Comparison of ENCODE assay signal across 34 cellular contexts in the genomic region with DNA sequence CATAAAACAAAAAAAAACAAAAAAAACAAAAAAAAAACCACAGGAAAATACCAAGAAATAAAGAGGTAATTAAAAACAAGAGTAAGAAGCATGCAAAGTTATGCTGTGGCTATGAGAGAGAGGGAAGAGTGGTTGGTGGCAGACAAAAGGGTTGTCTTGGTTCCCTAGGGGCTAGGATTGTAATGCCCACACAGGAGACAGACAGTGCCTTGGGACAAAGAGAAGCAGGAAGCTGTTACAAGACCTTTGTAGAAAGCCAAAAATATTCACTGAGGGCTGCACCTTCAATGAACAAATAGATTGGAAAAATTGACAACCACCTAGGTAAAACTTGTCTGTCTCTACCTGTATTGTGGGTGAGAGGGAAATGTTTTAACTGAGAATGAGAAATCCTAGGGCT. TPM values are rescaled to one million over a fixed set of nuclear protein-coding genes. Genes with fewer than 3 reads are reported as not detected.
"Had no signal": no experiment of that assay in that cellular context is flagged by ENCODE, and none has a peak within 500 bp of the region (broad histone marks: within the 10 kb centered on the region; RNA-seq: fewer than 3 reads in every experiment).

No MANE protein-coding gene starts in this region.

- H3K9me3 ChIP-seq: adrenal gland, body of pancreas, left lung, lower lobe of right lung, pancreas, prostate gland, sigmoid colon, thoracic aorta, uterus had no signal

- H3K4me1 Mint-ChIP-seq: activated naive CD8-positive, alpha-beta T cell treated with anti-CD3 and anti-CD28 coated beads for 36 hours; stimulated activated effector memory CD8-positive, alpha-beta T cell treated with anti-CD3 and anti-CD28 coated beads, Interleukin-12 subunit alpha, Interleukin-12 subunit beta, amount 100 ng/mL, for 72 hours had no signal

- H3K4me1 ChIP-seq: pancreas, prostate gland, uterus had no signal

- H3K4me3 ChIP-seq: adrenal gland, body of pancreas, coronary artery, left lung, lower lobe of right lung, pancreas, prostate gland, sigmoid colon, thoracic aorta, uterus had no signal

- H3K27ac ChIP-seq: adrenal gland, body of pancreas, coronary artery, left lung, lower lobe of right lung, pancreas, prostate gland, sigmoid colon, thoracic aorta, uterus, VCaP had no signal

- H3K27ac Mint-ChIP-seq: activated naive CD4-positive, alpha-beta T cell treated with anti-CD3 and anti-CD28 coated beads for 36 hours; activated naive CD8-positive, alpha-beta T cell treated with anti-CD3 and anti-CD28 coated beads for 36 hours; activated T-helper 1 cell treated with anti-CD3 and anti-CD28 coated beads, Interleukin-12 subunit alpha, Interleukin-12 subunit beta, Interleukin-2, Interleukin-4 antibody, amounts not matched to agents 30 ng/mL and 10 ng/mL and 1 ng/mL, durations not matched to agents 14 hours and 24 hours and 36 hours; nephron; stimulated activated effector memory CD8-positive, alpha-beta T cell treated with anti-CD3 and anti-CD28 coated beads, Interleukin-12 subunit alpha, Interleukin-12 subunit beta, amount 100 ng/mL, for 72 hours; stimulated activated naive CD8-positive, alpha-beta T cell treated with anti-CD3 and anti-CD28 coated beads, Interleukin-15, Interleukin-2, amounts not matched to agents 100 ng/mL and 50 ng/mL, for 24 hours; type B pancreatic cell had no signal

- H3K36me3 ChIP-seq: adrenal gland, left lung, lower lobe of right lung, pancreas, prostate gland, sigmoid colon, thoracic aorta, uterus had no signal

- H3K27me3 ChIP-seq: adrenal gland, body of pancreas, pancreas, sigmoid colon, uterus had no signal

- H3K4me3 Mint-ChIP-seq: activated naive CD4-positive, alpha-beta T cell treated with anti-CD3 and anti-CD28 coated beads for 36 hours; activated naive CD8-positive, alpha-beta T cell treated with anti-CD3 and anti-CD28 coated beads for 36 hours; activated T-helper 1 cell treated with anti-CD3 and anti-CD28 coated beads, Interleukin-12 subunit alpha, Interleukin-12 subunit beta, Interleukin-2, Interleukin-4 antibody, amounts not matched to agents 30 ng/mL and 10 ng/mL and 1 ng/mL, durations not matched to agents 14 hours and 24 hours and 36 hours; nephron; stimulated activated effector memory CD8-positive, alpha-beta T cell treated with anti-CD3 and anti-CD28 coated beads, Interleukin-12 subunit alpha, Interleukin-12 subunit beta, amount 100 ng/mL, for 72 hours; stimulated activated naive CD8-positive, alpha-beta T cell treated with anti-CD3 and anti-CD28 coated beads, Interleukin-15, Interleukin-2, amounts not matched to agents 100 ng/mL and 50 ng/mL, for 24 hours; type B pancreatic cell had no signal

- H3K9me3 Mint-ChIP-seq: activated naive CD4-positive, alpha-beta T cell treated with anti-CD3 and anti-CD28 coated beads for 36 hours; activated naive CD8-positive, alpha-beta T cell treated with anti-CD3 and anti-CD28 coated beads for 36 hours; activated T-helper 1 cell treated with anti-CD3 and anti-CD28 coated beads, Interleukin-12 subunit alpha, Interleukin-12 subunit beta, Interleukin-2, Interleukin-4 antibody, amounts not matched to agents 30 ng/mL and 10 ng/mL and 1 ng/mL, durations not matched to agents 14 hours and 24 hours and 36 hours had no signal

- ATAC-seq: activated CD4-positive, CD25-positive, alpha-beta regulatory T cell treated with anti-CD3 and anti-CD28 coated beads, Interleukin-2, amount 50 U/mL, for 24 hours; body of pancreas; esophagus mucosa; left lung; lower lobe of right lung; pancreas; stimulated activated effector memory CD8-positive, alpha-beta T cell treated with anti-CD3 and anti-CD28 coated beads, Interleukin-12 subunit alpha, Interleukin-12 subunit beta, amount 100 ng/mL, for 72 hours had no signal

- DNase-seq: activated CD4-positive, alpha-beta T cell treated with anti-CD3 and anti-CD28 coated beads for 48 hours; activated CD4-positive, alpha-beta T cell treated with anti-CD3 and anti-CD28 coated beads, Interleukin-2, amount 50 U/mL, for 48 hours; activated CD8-positive, alpha-beta memory T cell treated with anti-CD3 and anti-CD28 coated beads for 24 hours; activated effector memory CD4-positive, alpha-beta T cell treated with anti-CD3 and anti-CD28 coated beads, Interleukin-2, amount 50 U/mL, for 16 hours; activated naive CD4-positive, alpha-beta T cell treated with anti-CD3 and anti-CD28 coated beads for 36 hours; activated naive CD8-positive, alpha-beta T cell treated with anti-CD3 and anti-CD28 coated beads for 36 hours; activated T-cell treated with anti-CD3 and anti-CD28 coated beads, Interleukin-2, amount 50 U/mL, for 1 hour; adrenal gland; aorta; body of pancreas; cerebellar nuclear complex; foreskin fibroblast; head of caudate nucleus; hippocampal formation; kidney glomerular epithelial cell; left lung; lower lobe of right lung; pancreas; sigmoid colon; small intestine; stimulated activated CD4-positive, alpha-beta T cell treated with anti-CD3 and anti-CD28 coated beads, Interleukin-4, amount 100 ng/mL, for 24 hours; uterus had no signal

- H3K36me3 Mint-ChIP-seq: activated naive CD8-positive, alpha-beta T cell treated with anti-CD3 and anti-CD28 coated beads for 36 hours; stimulated activated effector memory CD8-positive, alpha-beta T cell treated with anti-CD3 and anti-CD28 coated beads, Interleukin-12 subunit alpha, Interleukin-12 subunit beta, amount 100 ng/mL, for 72 hours had no signal

RNA-seq across cellular contexts. Expression of gene PRICKLE2, which starts 44.9 kb away (rescaled TPM):
- total RNA-seq: activated naive CD8-positive, alpha-beta T cell treated with anti-CD3 and anti-CD28 coated beads for 36 hours; activated T-helper 1 cell treated with anti-CD3 and anti-CD28 coated beads, Interleukin-12 subunit alpha, Interleukin-12 subunit beta, Interleukin-2, Interleukin-4 antibody, amounts not matched to agents 30 ng/mL and 10 ng/mL and 1 ng/mL, durations not matched to agents 14 hours and 24 hours and 36 hours; T-helper 1 cell treated with Interleukin-12 subunit alpha and Interleukin-12 subunit beta and Interleukin-4 antibody, amounts not matched to agents 30 ng/mL and 1 ng/mL, for 36 hours had no signal
